In genomic region chr13:98307744-98308524, GRCh38 we compare ENCODE assay signal across 1 cellular context.
TF ChIP-seq lines count a peak whose summit lies in the region.

No MANE protein-coding gene starts in this region.

TF ChIP-seq in HepG2, 621 proteins besides CTCF, POLR2A, EP300 and RAD21 (continued from another document and continues in another):
- TF ChIP-seq ZNF597 (CRISPR knock-in tag; IDR thresholded peaks at IDR 0.05) (no peak), PPARG (CRISPR knock-in tag; conservative IDR thresholded peaks at IDR 0.05) (peak; percentile 74), SALL2 (CRISPR knock-in tag; IDR thresholded peaks at IDR 0.05) (0 out of 2 replicates have a peak, but pooled peaks have one; percentile 28), MAX (IDR thresholded peaks at IDR 0.05) (peak; percentile 66; the same call in 1 of the 2 replicates), MYPOP (CRISPR knock-in tag; IDR thresholded peaks at IDR 0.05) (0 out of 2 replicates have a peak, but pooled peaks have one; percentile 30), HDAC6 (IDR thresholded peaks at IDR 0.05; ENCODE audit: low read depth, low read length) (no peak), ARID3A (IDR thresholded peaks at IDR 0.05; ENCODE audit: low read depth, low read length) (no peak), ZBTB14 (CRISPR knock-in tag; IDR thresholded peaks at IDR 0.05) (no peak), ZBTB20 (CRISPR knock-in tag; IDR thresholded peaks at IDR 0.05; ENCODE audit: borderline replicate concordance, low read depth) (no peak), ZNF788 (CRISPR knock-in tag; IDR thresholded peaks at IDR 0.05; ENCODE audit: borderline replicate concordance) (peak; percentile 11; the same call in 1 of the 2 replicates), TFE3 (CRISPR knock-in tag; IDR thresholded peaks at IDR 0.05) (peak; percentile 71; the same call in 1 of the 2 replicates), ZNF891 (CRISPR knock-in tag; IDR thresholded peaks at IDR 0.05) (0 out of 2 replicates have a peak, but pooled peaks have one; percentile 35), ZNF414 (CRISPR knock-in tag; IDR thresholded peaks at IDR 0.05) (no peak), NKX3-1 (CRISPR knock-in tag; IDR thresholded peaks at IDR 0.05) (peak; percentile 45; the same call in 1 of the 2 replicates), ETV5 (CRISPR knock-in tag; IDR thresholded peaks at IDR 0.05; ENCODE audit: borderline replicate concordance) (peak; percentile 48; the same call in 1 of the 2 replicates), ZBTB46 (CRISPR knock-in tag; IDR thresholded peaks at IDR 0.05; ENCODE audit: borderline replicate concordance) (no peak), GATAD2A (CRISPR knock-in tag; IDR thresholded peaks at IDR 0.05) (peak; percentile 92), ZBTB33 (CRISPR knock-in tag; IDR thresholded peaks at IDR 0.05) (peak; percentile 73), MXD1 (CRISPR knock-in tag; IDR thresholded peaks at IDR 0.05) (no peak), BHLHE40 (IDR thresholded peaks at IDR 0.05; ENCODE audit: low read length) (peak; percentile 52; the same call in 1 of the 2 replicates), ZNF574 (CRISPR knock-in tag; IDR thresholded peaks at IDR 0.05) (peak; percentile 63), DNMT3B (CRISPR knock-in tag; conservative IDR thresholded peaks at IDR 0.05) (no peak), ATF2 (CRISPR knock-in tag; IDR thresholded peaks at IDR 0.05) (peak; percentile 42; the same call in 1 of the 2 replicates), ZNF263 (CRISPR knock-in tag; IDR thresholded peaks at IDR 0.05) (peak; percentile 81), MED8 (CRISPR knock-in tag; IDR thresholded peaks at IDR 0.05; ENCODE audit: insufficient replicate concordance) (peak; percentile 59), ZSCAN25 (CRISPR knock-in tag; IDR thresholded peaks at IDR 0.05) (peak; percentile 37; the same call in 1 of the 2 replicates), ZNF639 (CRISPR knock-in tag; conservative IDR thresholded peaks at IDR 0.05) (no peak), ZNF296 (CRISPR knock-in tag; conservative IDR thresholded peaks at IDR 0.05) (no peak), IKZF4 (CRISPR knock-in tag; IDR thresholded peaks at IDR 0.05; ENCODE audit: borderline replicate concordance, low read depth, not compliant biosample characterization) (peak; percentile 52), KDM3A (CRISPR knock-in tag; IDR thresholded peaks at IDR 0.05; ENCODE audit: low read depth) (0 out of 2 replicates have a peak, but pooled peaks have one; percentile 33), ZNF710 (CRISPR knock-in tag; IDR thresholded peaks at IDR 0.05; ENCODE audit: borderline replicate concordance) (peak; percentile 75; the same call in 1 of the 2 replicates), ZNF607 (CRISPR knock-in tag; IDR thresholded peaks at IDR 0.05; ENCODE audit: borderline replicate concordance) (no peak), FOXJ3 (CRISPR knock-in tag; IDR thresholded peaks at IDR 0.05; ENCODE audit: borderline replicate concordance) (peak; percentile 57; the same call in 1 of the 2 replicates), STAG1 (CRISPR knock-in tag; IDR thresholded peaks at IDR 0.05) (0 out of 2 replicates have a peak, but pooled peaks have one; percentile 8)
